In the genomic region with DNA sequence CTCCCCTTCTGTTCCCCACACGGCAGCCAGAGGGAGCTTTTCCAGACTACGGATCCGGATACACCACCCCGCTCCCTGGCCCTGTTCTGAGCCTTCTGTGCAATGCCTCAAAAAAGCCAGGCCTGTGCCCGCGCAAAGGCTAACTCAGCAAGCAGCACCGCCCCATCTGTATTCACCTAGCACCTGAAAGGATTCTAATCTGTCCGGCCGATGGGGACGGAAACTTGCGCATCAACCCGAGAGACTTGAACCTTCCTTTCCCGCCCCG, we compare ENCODE assay signal across 1 cellular context.
A peak's percentile ranks its signal among the peaks of the same experiment; 100 is the strongest.
TF ChIP-seq lines count a peak whose summit lies in the region.

No MANE protein-coding gene starts in this region.

TF ChIP-seq in HepG2, 621 proteins besides CTCF, POLR2A, EP300 and RAD21 (continues in another document):
- TF ChIP-seq MIER3 (CRISPR knock-in tag; IDR thresholded peaks at IDR 0.05; ENCODE audit: borderline replicate concordance) (no peak), RELA (CRISPR knock-in tag; IDR thresholded peaks at IDR 0.05) (no peak), ZNF225 (CRISPR knock-in tag; IDR thresholded peaks at IDR 0.05) (0 out of 2 replicates have a peak, but pooled peaks have one; percentile 15), ZNF879 (CRISPR knock-in tag; IDR thresholded peaks at IDR 0.05) (no peak), GATA4 (IDR thresholded peaks at IDR 0.05; ENCODE audit: borderline replicate concordance, low read depth) (no peak), MYC (CRISPR knock-in tag; IDR thresholded peaks at IDR 0.05; ENCODE audit: borderline replicate concordance) (no peak), RCOR2 (CRISPR knock-in tag; IDR thresholded peaks at IDR 0.05) (0 out of 2 replicates have a peak, but pooled peaks have one; percentile 3), CBX5 (CRISPR knock-in tag; IDR thresholded peaks at IDR 0.05; ENCODE audit: borderline replicate concordance) (no peak), ZBTB38 (CRISPR knock-in tag; IDR thresholded peaks at IDR 0.05) (no peak), RBM39 (IDR thresholded peaks at IDR 0.05; ENCODE audit: low read depth, low read length, poor library complexity, severe bottlenecking) (peak; percentile 13), MEIS2 (CRISPR knock-in tag; IDR thresholded peaks at IDR 0.05) (peak; percentile 22; the same call in 1 of the 2 replicates), MED13 (CRISPR knock-in tag; IDR thresholded peaks at IDR 0.05) (peak; percentile 72; the same call in 1 of the 2 replicates), IRF2 (CRISPR knock-in tag; IDR thresholded peaks at IDR 0.05) (no peak), ZNF567 (CRISPR knock-in tag; IDR thresholded peaks at IDR 0.05; ENCODE audit: borderline replicate concordance) (0 out of 2 replicates have a peak, but pooled peaks have one; percentile 1), ZNF605 (CRISPR knock-in tag; IDR thresholded peaks at IDR 0.05) (peak; percentile 18; the same call in 1 of the 2 replicates), GABPA (IDR thresholded peaks at IDR 0.05; ENCODE audit: low read depth, low read length) (peak; percentile 25; the same call in 1 of the 2 replicates), GABPA (CRISPR knock-in tag; IDR thresholded peaks at IDR 0.05; ENCODE audit: low read depth) (peak; percentile 70), ZNF317 (CRISPR knock-in tag; IDR thresholded peaks at IDR 0.05) (no peak), ZNF382 (CRISPR knock-in tag; IDR thresholded peaks at IDR 0.05; ENCODE audit: borderline replicate concordance) (no peak)
- TF ChIP-seq, protein P1, sequence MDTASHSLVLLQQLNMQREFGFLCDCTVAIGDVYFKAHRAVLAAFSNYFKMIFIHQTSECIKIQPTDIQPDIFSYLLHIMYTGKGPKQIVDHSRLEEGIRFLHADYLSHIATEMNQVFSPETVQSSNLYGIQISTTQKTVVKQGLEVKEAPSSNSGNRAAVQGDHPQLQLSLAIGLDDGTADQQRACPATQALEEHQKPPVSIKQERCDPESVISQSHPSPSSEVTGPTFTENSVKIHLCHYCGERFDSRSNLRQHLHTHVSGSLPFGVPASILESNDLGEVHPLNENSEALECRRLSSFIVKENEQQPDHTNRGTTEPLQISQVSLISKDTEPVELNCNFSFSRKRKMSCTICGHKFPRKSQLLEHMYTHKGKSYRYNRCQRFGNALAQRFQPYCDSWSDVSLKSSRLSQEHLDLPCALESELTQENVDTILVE (CRISPR knock-in tag; IDR thresholded peaks at IDR 0.05): no peak
- TF ChIP-seq, protein P2, sequence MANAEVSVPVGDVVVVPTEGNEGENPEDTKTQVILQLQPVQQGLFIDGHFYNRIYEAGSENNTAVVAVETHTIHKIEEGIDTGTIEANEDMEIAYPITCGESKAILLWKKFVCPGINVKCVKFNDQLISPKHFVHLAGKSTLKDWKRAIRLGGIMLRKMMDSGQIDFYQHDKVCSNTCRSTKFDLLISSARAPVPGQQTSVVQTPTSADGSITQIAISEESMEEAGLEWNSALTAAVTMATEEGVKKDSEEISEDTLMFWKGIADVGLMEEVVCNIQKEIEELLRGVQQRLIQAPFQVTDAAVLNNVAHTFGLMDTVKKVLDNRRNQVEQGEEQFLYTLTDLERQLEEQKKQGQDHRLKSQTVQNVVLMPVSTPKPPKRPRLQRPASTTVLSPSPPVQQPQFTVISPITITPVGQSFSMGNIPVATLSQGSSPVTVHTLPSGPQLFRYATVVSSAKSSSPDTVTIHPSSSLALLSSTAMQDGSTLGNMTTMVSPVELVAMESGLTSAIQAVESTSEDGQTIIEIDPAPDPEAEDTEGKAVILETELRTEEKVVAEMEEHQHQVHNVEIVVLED (CRISPR knock-in tag; IDR thresholded peaks at IDR 0.05; ENCODE audit: borderline replicate concordance): no peak
- TF ChIP-seq, protein P3, sequence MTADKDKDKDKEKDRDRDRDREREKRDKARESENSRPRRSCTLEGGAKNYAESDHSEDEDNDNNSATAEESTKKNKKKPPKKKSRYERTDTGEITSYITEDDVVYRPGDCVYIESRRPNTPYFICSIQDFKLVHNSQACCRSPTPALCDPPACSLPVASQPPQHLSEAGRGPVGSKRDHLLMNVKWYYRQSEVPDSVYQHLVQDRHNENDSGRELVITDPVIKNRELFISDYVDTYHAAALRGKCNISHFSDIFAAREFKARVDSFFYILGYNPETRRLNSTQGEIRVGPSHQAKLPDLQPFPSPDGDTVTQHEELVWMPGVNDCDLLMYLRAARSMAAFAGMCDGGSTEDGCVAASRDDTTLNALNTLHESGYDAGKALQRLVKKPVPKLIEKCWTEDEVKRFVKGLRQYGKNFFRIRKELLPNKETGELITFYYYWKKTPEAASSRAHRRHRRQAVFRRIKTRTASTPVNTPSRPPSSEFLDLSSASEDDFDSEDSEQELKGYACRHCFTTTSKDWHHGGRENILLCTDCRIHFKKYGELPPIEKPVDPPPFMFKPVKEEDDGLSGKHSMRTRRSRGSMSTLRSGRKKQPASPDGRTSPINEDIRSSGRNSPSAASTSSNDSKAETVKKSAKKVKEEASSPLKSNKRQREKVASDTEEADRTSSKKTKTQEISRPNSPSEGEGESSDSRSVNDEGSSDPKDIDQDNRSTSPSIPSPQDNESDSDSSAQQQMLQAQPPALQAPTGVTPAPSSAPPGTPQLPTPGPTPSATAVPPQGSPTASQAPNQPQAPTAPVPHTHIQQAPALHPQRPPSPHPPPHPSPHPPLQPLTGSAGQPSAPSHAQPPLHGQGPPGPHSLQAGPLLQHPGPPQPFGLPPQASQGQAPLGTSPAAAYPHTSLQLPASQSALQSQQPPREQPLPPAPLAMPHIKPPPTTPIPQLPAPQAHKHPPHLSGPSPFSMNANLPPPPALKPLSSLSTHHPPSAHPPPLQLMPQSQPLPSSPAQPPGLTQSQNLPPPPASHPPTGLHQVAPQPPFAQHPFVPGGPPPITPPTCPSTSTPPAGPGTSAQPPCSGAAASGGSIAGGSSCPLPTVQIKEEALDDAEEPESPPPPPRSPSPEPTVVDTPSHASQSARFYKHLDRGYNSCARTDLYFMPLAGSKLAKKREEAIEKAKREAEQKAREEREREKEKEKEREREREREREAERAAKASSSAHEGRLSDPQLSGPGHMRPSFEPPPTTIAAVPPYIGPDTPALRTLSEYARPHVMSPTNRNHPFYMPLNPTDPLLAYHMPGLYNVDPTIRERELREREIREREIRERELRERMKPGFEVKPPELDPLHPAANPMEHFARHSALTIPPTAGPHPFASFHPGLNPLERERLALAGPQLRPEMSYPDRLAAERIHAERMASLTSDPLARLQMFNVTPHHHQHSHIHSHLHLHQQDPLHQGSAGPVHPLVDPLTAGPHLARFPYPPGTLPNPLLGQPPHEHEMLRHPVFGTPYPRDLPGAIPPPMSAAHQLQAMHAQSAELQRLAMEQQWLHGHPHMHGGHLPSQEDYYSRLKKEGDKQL (CRISPR knock-in tag; IDR thresholded peaks at IDR 0.05; ENCODE audit: low read depth): no peak
- TF ChIP-seq, protein P4, sequence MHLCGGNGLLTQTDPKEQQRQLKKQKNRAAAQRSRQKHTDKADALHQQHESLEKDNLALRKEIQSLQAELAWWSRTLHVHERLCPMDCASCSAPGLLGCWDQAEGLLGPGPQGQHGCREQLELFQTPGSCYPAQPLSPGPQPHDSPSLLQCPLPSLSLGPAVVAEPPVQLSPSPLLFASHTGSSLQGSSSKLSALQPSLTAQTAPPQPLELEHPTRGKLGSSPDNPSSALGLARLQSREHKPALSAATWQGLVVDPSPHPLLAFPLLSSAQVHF (CRISPR knock-in tag; IDR thresholded peaks at IDR 0.05): no peak
- TF ChIP-seq, protein P5, sequence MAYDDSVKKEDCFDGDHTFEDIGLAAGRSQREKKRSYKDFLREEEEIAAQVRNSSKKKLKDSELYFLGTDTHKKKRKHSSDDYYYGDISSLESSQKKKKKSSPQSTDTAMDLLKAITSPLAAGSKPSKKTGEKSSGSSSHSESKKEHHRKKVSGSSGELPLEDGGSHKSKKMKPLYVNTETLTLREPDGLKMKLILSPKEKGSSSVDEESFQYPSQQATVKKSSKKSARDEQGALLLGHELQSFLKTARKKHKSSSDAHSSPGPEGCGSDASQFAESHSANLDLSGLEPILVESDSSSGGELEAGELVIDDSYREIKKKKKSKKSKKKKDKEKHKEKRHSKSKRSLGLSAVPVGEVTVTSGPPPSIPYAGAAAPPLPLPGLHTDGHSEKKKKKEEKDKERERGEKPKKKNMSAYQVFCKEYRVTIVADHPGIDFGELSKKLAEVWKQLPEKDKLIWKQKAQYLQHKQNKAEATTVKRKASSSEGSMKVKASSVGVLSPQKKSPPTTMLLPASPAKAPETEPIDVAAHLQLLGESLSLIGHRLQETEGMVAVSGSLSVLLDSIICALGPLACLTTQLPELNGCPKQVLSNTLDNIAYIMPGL (CRISPR knock-in tag; IDR thresholded peaks at IDR 0.05; ENCODE audit: borderline replicate concordance in 1 of 2, low read depth in 1 of 2): peak in 1 of 2 experiments; percentile 69; a peak in 1 of 4 replicates
- TF ChIP-seq, protein P6, sequence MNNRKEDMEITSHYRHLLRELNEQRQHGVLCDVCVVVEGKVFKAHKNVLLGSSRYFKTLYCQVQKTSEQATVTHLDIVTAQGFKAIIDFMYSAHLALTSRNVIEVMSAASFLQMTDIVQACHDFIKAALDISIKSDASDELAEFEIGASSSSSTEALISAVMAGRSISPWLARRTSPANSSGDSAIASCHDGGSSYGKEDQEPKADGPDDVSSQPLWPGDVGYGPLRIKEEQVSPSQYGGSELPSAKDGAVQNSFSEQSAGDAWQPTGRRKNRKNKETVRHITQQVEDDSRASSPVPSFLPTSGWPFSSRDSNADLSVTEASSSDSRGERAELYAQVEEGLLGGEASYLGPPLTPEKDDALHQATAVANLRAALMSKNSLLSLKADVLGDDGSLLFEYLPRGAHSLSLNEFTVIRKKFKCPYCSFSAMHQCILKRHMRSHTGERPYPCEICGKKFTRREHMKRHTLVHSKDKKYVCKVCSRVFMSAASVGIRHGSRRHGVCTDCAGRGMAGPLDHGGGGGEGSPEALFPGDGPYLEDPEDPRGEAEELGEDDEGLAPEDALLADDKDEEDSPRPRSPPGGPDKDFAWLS (CRISPR knock-in tag; IDR thresholded peaks at IDR 0.05; ENCODE audit: borderline replicate concordance): no peak
- TF ChIP-seq, protein P7, sequence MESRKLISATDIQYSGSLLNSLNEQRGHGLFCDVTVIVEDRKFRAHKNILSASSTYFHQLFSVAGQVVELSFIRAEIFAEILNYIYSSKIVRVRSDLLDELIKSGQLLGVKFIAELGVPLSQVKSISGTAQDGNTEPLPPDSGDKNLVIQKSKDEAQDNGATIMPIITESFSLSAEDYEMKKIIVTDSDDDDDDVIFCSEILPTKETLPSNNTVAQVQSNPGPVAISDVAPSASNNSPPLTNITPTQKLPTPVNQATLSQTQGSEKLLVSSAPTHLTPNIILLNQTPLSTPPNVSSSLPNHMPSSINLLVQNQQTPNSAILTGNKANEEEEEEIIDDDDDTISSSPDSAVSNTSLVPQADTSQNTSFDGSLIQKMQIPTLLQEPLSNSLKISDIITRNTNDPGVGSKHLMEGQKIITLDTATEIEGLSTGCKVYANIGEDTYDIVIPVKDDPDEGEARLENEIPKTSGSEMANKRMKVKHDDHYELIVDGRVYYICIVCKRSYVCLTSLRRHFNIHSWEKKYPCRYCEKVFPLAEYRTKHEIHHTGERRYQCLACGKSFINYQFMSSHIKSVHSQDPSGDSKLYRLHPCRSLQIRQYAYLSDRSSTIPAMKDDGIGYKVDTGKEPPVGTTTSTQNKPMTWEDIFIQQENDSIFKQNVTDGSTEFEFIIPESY (CRISPR knock-in tag; IDR thresholded peaks at IDR 0.05): peak; percentile 26; the same call in 1 of the 2 replicates
- TF ChIP-seq, protein P8, sequence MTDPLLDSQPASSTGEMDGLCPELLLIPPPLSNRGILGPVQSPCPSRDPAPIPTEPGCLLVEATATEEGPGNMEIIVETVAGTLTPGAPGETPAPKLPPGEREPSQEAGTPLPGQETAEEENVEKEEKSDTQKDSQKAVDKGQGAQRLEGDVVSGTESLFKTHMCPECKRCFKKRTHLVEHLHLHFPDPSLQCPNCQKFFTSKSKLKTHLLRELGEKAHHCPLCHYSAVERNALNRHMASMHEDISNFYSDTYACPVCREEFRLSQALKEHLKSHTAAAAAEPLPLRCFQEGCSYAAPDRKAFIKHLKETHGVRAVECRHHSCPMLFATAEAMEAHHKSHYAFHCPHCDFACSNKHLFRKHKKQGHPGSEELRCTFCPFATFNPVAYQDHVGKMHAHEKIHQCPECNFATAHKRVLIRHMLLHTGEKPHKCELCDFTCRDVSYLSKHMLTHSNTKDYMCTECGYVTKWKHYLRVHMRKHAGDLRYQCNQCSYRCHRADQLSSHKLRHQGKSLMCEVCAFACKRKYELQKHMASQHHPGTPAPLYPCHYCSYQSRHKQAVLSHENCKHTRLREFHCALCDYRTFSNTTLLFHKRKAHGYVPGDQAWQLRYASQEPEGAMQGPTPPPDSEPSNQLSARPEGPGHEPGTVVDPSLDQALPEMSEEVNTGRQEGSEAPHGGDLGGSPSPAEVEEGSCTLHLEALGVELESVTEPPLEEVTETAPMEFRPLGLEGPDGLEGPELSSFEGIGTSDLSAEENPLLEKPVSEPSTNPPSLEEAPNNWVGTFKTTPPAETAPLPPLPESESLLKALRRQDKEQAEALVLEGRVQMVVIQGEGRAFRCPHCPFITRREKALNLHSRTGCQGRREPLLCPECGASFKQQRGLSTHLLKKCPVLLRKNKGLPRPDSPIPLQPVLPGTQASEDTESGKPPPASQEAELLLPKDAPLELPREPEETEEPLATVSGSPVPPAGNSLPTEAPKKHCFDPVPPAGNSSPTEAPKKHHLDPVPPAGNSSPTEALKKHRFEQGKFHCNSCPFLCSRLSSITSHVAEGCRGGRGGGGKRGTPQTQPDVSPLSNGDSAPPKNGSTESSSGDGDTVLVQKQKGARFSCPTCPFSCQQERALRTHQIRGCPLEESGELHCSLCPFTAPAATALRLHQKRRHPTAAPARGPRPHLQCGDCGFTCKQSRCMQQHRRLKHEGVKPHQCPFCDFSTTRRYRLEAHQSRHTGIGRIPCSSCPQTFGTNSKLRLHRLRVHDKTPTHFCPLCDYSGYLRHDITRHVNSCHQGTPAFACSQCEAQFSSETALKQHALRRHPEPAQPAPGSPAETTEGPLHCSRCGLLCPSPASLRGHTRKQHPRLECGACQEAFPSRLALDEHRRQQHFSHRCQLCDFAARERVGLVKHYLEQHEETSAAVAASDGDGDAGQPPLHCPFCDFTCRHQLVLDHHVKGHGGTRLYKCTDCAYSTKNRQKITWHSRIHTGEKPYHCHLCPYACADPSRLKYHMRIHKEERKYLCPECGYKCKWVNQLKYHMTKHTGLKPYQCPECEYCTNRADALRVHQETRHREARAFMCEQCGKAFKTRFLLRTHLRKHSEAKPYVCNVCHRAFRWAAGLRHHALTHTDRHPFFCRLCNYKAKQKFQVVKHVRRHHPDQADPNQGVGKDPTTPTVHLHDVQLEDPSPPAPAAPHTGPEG (CRISPR knock-in tag; IDR thresholded peaks at IDR 0.05): 0 out of 2 replicates have a peak, but pooled peaks have one; percentile 10
- TF ChIP-seq, protein P9, sequence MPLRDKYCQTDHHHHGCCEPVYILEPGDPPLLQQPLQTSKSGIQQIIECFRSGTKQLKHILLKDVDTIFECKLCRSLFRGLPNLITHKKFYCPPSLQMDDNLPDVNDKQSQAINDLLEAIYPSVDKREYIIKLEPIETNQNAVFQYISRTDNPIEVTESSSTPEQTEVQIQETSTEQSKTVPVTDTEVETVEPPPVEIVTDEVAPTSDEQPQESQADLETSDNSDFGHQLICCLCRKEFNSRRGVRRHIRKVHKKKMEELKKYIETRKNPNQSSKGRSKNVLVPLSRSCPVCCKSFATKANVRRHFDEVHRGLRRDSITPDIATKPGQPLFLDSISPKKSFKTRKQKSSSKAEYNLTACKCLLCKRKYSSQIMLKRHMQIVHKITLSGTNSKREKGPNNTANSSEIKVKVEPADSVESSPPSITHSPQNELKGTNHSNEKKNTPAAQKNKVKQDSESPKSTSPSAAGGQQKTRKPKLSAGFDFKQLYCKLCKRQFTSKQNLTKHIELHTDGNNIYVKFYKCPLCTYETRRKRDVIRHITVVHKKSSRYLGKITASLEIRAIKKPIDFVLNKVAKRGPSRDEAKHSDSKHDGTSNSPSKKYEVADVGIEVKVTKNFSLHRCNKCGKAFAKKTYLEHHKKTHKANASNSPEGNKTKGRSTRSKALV (CRISPR knock-in tag; IDR thresholded peaks at IDR 0.05): peak; percentile 23; the same call in 1 of the 2 replicates
